Comparison of ENCODE assay signal across 8 cellular contexts in the genomic region with DNA sequence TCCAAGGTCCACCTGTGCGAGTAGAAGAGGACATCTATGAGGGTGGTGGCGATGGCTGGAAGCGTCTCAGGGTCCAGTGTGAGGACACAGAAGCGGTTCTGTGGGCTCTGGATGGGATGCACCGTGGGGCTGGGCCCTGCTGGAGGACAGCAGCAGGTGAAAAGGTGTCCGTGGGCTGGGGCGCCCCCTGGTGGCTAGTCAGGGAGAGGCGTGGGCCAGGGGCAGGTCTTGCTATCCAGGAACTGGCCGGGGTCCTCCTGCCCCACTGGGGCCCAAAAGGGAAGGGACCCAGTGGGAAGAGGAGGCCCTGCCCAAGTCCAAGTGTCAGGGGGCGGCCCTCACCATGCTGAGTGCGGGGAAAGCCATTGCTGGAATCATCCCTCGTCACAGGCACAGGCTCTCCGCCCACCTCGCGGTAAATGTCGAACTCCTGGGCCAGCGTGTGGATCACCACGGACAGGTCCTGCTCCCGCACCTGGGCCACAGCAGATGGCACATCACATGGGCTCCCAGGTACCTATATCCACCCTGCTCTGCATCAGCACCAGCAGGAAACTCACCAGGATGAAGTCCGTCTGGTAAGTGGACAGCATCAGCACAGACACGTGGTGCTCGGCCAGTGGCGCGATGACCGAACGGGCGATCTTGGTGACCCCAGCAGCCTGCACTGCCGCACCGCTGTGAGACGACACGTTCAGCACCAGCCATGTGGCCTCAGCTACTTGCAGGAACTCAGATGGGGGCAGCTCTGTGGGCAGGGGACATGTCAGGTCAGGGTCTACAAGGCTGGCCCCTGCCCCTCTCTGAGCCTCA. TPM values are rescaled to one million over a fixed set of nuclear protein-coding genes. Genes with fewer than 3 reads are reported as not detected.
DNase-seq lines count a peak whose midpoint lies in the region; ATAC-seq lines count a peak whose summit lies in the region.

No MANE protein-coding gene starts in this region.

- DNase-seq in NCI-H2196 (lab: John Stamatoyannopoulos, UW; ENCODE audit: unreplicated experiment) (peak; percentile 31), NCI-H2196 treated with DMSO at 0.1 percent for 48 hours (lab: John Stamatoyannopoulos, UW; ENCODE audit: unreplicated experiment) (no peak), NCI-H345 (lab: John Stamatoyannopoulos, UW) (peak; percentile 33)
- peak; percentile 93 for DNase-seq in activated CD4-positive, alpha-beta memory T cell treated with anti-CD3 and anti-CD28 coated beads for 36 hours
- DNase-seq in effector memory CD4-positive, alpha-beta T cell: peak; percentile 67 to 82 (median 77)
- DNase-seq in natural killer cell treated with Interleukin-12 subunit alpha and Interleukin-12 subunit beta and Interleukin-15 and Interleukin-18, amount 100 ng/mL, for 72 hours (ENCODE audit: low spot score): peak; percentile 81
- DNase-seq in stimulated activated naive CD8-positive, alpha-beta T cell treated with anti-CD3 and anti-CD28 coated beads, Interleukin-15, Interleukin-2, amounts not matched to agents 100 U/mL and 50 U/mL, for 24 hours: peak; percentile 93

- no peak overlapping the region for H3K4me3 Mint-ChIP-seq in activated CD4-positive, alpha-beta memory T cell treated with anti-CD3 and anti-CD28 coated beads for 36 hours
- H3K4me3 Mint-ChIP-seq in natural killer cell treated with Interleukin-12 subunit alpha and Interleukin-12 subunit beta and Interleukin-15 and Interleukin-18, amount 100 ng/mL, for 72 hours: no peak overlapping the region

- peaks cover 4% of the 10 kb centered on the region for H3K36me3 ChIP-seq in effector memory CD4-positive, alpha-beta T cell (ENCODE audit: control insufficient read depth, insufficient read depth, low read length)

- no peak overlapping the region for H3K27ac ChIP-seq in effector memory CD4-positive, alpha-beta T cell (ENCODE audit: insufficient read depth, low read length, poor library complexity, severe bottlenecking)

- H3K36me3 Mint-ChIP-seq in activated CD4-positive, alpha-beta memory T cell treated with anti-CD3 and anti-CD28 coated beads for 36 hours: peaks cover 3% of the 10 kb centered on the region
- H3K36me3 Mint-ChIP-seq in natural killer cell treated with Interleukin-12 subunit alpha and Interleukin-12 subunit beta and Interleukin-15 and Interleukin-18, amount 100 ng/mL, for 72 hours: no peaks in the 10 kb centered on the region

- ATAC-seq in natural killer cell treated with Interleukin-12 subunit alpha and Interleukin-12 subunit beta and Interleukin-15 and Interleukin-18, amount 100 ng/mL, for 72 hours: peak in 1 of 2 donors; percentile 36
- peak; percentile 36 for ATAC-seq in stimulated activated naive CD8-positive, alpha-beta T cell treated with anti-CD3 and anti-CD28 coated beads, Interleukin-15, Interleukin-2, amounts not matched to agents 100 U/mL and 50 U/mL, for 24 hours
- ATAC-seq in HG03565 (IDR thresholded peaks at IDR 0.05; ENCODE audit: unreplicated experiment): no peak

- no peaks in the 10 kb centered on the region for H3K27me3 Mint-ChIP-seq in activated CD4-positive, alpha-beta memory T cell treated with anti-CD3 and anti-CD28 coated beads for 36 hours
- no peaks in the 10 kb centered on the region for H3K27me3 Mint-ChIP-seq in natural killer cell treated with Interleukin-12 subunit alpha and Interleukin-12 subunit beta and Interleukin-15 and Interleukin-18, amount 100 ng/mL, for 72 hours

- CTCF ChIA-PET in activated CD4-positive, alpha-beta memory T cell treated with anti-CD3 and anti-CD28 coated beads for 36 hours (lab: Charles Lee): interaction anchor here (0.8 to 9.4 kb wide), 70 partner anchors 7 to 219 kb away, joined by 3 to 414 read pairs (median 7); partner anchors contain the start of genes CCDC157, MTFP1, OSM and RNF215

- H3K9me3 Mint-ChIP-seq in activated CD4-positive, alpha-beta memory T cell treated with anti-CD3 and anti-CD28 coated beads for 36 hours: no peaks in the 10 kb centered on the region
- no peaks in the 10 kb centered on the region for H3K9me3 Mint-ChIP-seq in natural killer cell treated with Interleukin-12 subunit alpha and Interleukin-12 subunit beta and Interleukin-15 and Interleukin-18, amount 100 ng/mL, for 72 hours

- no peak overlapping the region for H3K27ac Mint-ChIP-seq in activated CD4-positive, alpha-beta memory T cell treated with anti-CD3 and anti-CD28 coated beads for 36 hours
- no peak overlapping the region for H3K27ac Mint-ChIP-seq in natural killer cell treated with Interleukin-12 subunit alpha and Interleukin-12 subunit beta and Interleukin-15 and Interleukin-18, amount 100 ng/mL, for 72 hours

- POLR2A ChIA-PET in activated CD4-positive, alpha-beta memory T cell treated with anti-CD3 and anti-CD28 coated beads for 36 hours (lab: Charles Lee): interaction anchor here (0.6 to 3.3 kb wide), 7 partner anchors 20 to 105 kb away, joined by 3 to 31 read pairs (median 6); partner anchors contain the start of genes CCDC157, OSM, RNF215 and SF3A1

- no peaks in the 10 kb centered on the region for H3K9me3 ChIP-seq in effector memory CD4-positive, alpha-beta T cell (ENCODE audit: control insufficient read depth, low read length)

- intact Hi-C loops in activated CD4-positive, alpha-beta memory T cell treated with anti-CD3 and anti-CD28 coated beads for 36 hours (cut with micrococcal nuclease): loop anchor here (1.0 kb wide), 4 partner anchors 24 to 179 kb away; partner anchors contain the start of gene RNF215

- no peaks in the 10 kb centered on the region for H3K27me3 ChIP-seq in effector memory CD4-positive, alpha-beta T cell (replicated peaks; ENCODE audit: control insufficient read depth, insufficient read depth, low read length, poor library complexity, severe bottlenecking)

- no peak overlapping the region for H3K4me3 ChIP-seq in effector memory CD4-positive, alpha-beta T cell (ENCODE audit: insufficient read depth, low read depth, low read length, poor library complexity, severe bottlenecking)

- peaks cover 34% of the 10 kb centered on the region for H3K4me1 Mint-ChIP-seq in activated CD4-positive, alpha-beta memory T cell treated with anti-CD3 and anti-CD28 coated beads for 36 hours (ENCODE audit: low read depth)
- H3K4me1 Mint-ChIP-seq in natural killer cell treated with Interleukin-12 subunit alpha and Interleukin-12 subunit beta and Interleukin-15 and Interleukin-18, amount 100 ng/mL, for 72 hours (ENCODE audit: low read depth in 2 of 2): peaks cover 12 to 18% of the 10 kb centered on the region in 2 donors

- peaks cover 34% of the 10 kb centered on the region for H3K4me1 ChIP-seq in effector memory CD4-positive, alpha-beta T cell (ENCODE audit: control insufficient read depth, insufficient read depth, low read length, poor library complexity, severe bottlenecking)

RNA-seq across cellular contexts. Expression of gene CASTOR1, which starts 2.3 kb away (rescaled TPM):
- 1 to 10 TPM; 3.6 to 4.0 TPM for total RNA-seq in activated CD4-positive, alpha-beta memory T cell treated with anti-CD3 and anti-CD28 coated beads for 36 hours
- total RNA-seq in natural killer cell treated with Interleukin-12 subunit alpha and Interleukin-12 subunit beta and Interleukin-15 and Interleukin-18, amount 100 ng/mL, for 72 hours: 1 to 10 TPM; 4.0 to 4.4 TPM

RNA-seq across cellular contexts. Expression of gene OSM, which starts 20.4 kb away (rescaled TPM):
- 10 to 100 TPM; 39.6 to 41.2 TPM for total RNA-seq in activated CD4-positive, alpha-beta memory T cell treated with anti-CD3 and anti-CD28 coated beads for 36 hours
- total RNA-seq in natural killer cell treated with Interleukin-12 subunit alpha and Interleukin-12 subunit beta and Interleukin-15 and Interleukin-18, amount 100 ng/mL, for 72 hours: 10 to 100 TPM; 15.5 to 38.7 TPM

RNA-seq across cellular contexts. Expression of gene TBC1D10A, which starts 39.7 kb away (rescaled TPM):
- total RNA-seq in activated CD4-positive, alpha-beta memory T cell treated with anti-CD3 and anti-CD28 coated beads for 36 hours: 10 to 100 TPM; 28.9 to 29.0 TPM
- total RNA-seq in natural killer cell treated with Interleukin-12 subunit alpha and Interleukin-12 subunit beta and Interleukin-15 and Interleukin-18, amount 100 ng/mL, for 72 hours: 10 to 100 TPM; 13.9 to 28.3 TPM

RNA-seq across cellular contexts. Expression of gene LIF, which starts 40.5 kb away (rescaled TPM):
- total RNA-seq in activated CD4-positive, alpha-beta memory T cell treated with anti-CD3 and anti-CD28 coated beads for 36 hours: 100 to 1,000 TPM; 176 to 189 TPM
- 100 to 1,000 TPM in 1 of 2 donors, 10 to 100 TPM in 1; 63.3 to 125 TPM for total RNA-seq in natural killer cell treated with Interleukin-12 subunit alpha and Interleukin-12 subunit beta and Interleukin-15 and Interleukin-18, amount 100 ng/mL, for 72 hours
